In genomic region chr2:7127687-7128086, GRCh38 we compare ENCODE assay signal across 6 cellular contexts.
"Had no signal": no experiment of that assay in that cellular context is flagged by ENCODE, and none has a peak within 500 bp of the region (broad histone marks: within the 10 kb centered on the region; RNA-seq: fewer than 3 reads in every experiment).

No MANE protein-coding gene starts in this region.

- DNase-seq: IMR-90, KBM-7, KG1 had no signal

- H3K4me2 ChIP-seq: KMS-11 had no signal

- FAIRE-seq: HTR-8/SVneo had no signal

- H3K27ac ChIP-seq: HL-60, KMS-11 had no signal

- H3K9ac ChIP-seq: KMS-11 had no signal
